8 cellular contexts compared by ENCODE assay signal in the genomic region with DNA sequence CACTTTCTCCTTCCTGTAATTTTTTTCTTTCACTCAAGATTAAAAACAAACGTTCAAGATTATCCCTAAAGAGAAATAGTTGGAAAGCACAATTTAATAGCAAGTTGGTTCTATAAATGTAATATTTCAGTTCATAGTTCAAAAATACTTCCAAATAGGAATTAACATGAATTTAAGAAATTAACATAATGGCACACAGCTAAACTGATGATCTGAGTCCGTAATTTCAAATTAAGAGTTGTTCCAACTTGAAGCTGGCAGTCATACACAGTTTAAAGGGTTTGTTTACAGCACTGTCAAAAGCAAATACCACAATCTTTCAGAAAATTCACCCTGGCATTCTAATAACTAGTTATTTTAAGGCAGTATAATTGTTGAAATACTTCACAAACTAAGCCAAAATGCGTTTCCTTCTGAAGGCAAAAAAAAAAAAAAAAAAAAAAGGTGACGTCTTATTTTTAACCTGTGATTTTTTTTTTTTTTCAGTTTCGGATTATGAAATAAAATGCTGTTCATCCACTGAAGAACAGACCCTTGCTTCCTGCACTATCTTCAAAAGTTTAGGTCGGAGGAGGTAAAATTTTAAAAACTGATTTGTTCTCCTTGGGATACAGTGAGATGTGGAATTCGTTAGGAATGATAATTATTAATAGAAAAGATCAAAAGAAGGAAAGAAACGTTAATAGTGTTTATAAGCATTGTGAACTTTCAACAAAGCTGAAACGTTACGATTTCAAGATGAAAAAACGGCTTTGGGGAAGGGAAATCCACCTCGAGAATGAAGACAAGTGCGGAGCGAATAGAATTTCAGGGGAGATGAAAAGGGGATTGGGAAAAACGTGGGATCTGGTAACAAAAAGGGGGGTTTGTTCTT. TPM values are rescaled to one million over a fixed set of nuclear protein-coding genes. Genes with fewer than 3 reads are reported as not detected.
DNase-seq lines count a peak whose midpoint lies in the region; ATAC-seq, FAIRE-seq and TF ChIP-seq lines count a peak whose summit lies in the region.

No MANE protein-coding gene starts in this region.

- TF ChIP-seq CTCF in A673 (conservative IDR thresholded peaks at IDR 0.05; ENCODE audit: low read depth, low read length): no peak

- no peaks in the 10 kb centered on the region for H3K27me3 ChIP-seq in A673 (replicated peaks; ENCODE audit: insufficient read depth, low read depth, low read length, poor library complexity)
- no peaks in the 10 kb centered on the region for H3K27me3 ChIP-seq in thymus (ENCODE audit: control insufficient read depth, insufficient read depth)

- TSS peak; percentile 61 for BruUV-seq in A673 (replicated peaks; lab: Mats Ljungman, UMichigan)

- H3K4me3 ChIP-seq in A673 (ENCODE audit: low read depth, low read length, poor library complexity, severe bottlenecking): peak overlapping the region; percentile 78
- peak overlapping the region; percentile 65 for H3K4me3 ChIP-seq in thymus (ENCODE audit: low read length)

- DNase-seq in A673 (ENCODE audit: low spot score) (peak; percentile 3), HT1080 (ENCODE audit: low read depth) (peak; percentile 15), astrocyte of the hippocampus (ENCODE audit: low read depth, low spot score) (peak; percentile 30), left kidney (ENCODE audit: low read depth, low spot score) (peak; percentile 11), mesenteric fat pad (ENCODE audit: low spot score) (no peak), frontal cortex (ENCODE audit: low spot score in 2 of 2) (no peak)

- intact Hi-C loops in A673 (cut with micrococcal nuclease; ENCODE audit: unreplicated experiment): no loop called here

- FAIRE-seq in frontal cortex (lab: Jason Lieb, UNC): no peak

- POLR2A ChIA-PET in A673 (lab: Charles Lee; ENCODE audit: low non-redundant PET): interaction anchor here (0.6 kb wide), 1 partner anchor 91 kb away, joined by 6 read pairs; no protein-coding TSS in a partner anchor

- H3K27ac ChIP-seq in A673 (ENCODE audit: low read depth, low read length, poor library complexity, severe bottlenecking): peak overlapping the region; percentile 95
- peak overlapping the region; percentile 98 for H3K27ac ChIP-seq in thymus (ENCODE audit: low read depth)

- H3K9me3 ChIP-seq in A673 (ENCODE audit: low read depth, low read length, poor library complexity, severe bottlenecking): no peaks in the 10 kb centered on the region
- H3K9me3 ChIP-seq in thymus (ENCODE audit: control insufficient read depth): no peaks in the 10 kb centered on the region

- CTCF ChIA-PET in A673 (lab: Charles Lee): no interaction called here

- WGBS in thymus: 4% methylated on average over 15 of the region's 15 CpGs

- no peak for ATAC-seq in HG02885 (IDR thresholded peaks at IDR 0.05; ENCODE audit: poor library complexity, unreplicated experiment)

- no peaks in the 10 kb centered on the region for H3K36me3 ChIP-seq in A673 (ENCODE audit: insufficient read depth, low read length, poor library complexity, severe bottlenecking)
- no peaks in the 10 kb centered on the region for H3K36me3 ChIP-seq in thymus (ENCODE audit: control insufficient read depth, insufficient read depth)

- H3K4me1 ChIP-seq in A673 (ENCODE audit: insufficient read depth, low read length, poor library complexity, severe bottlenecking) (peaks cover 13% of the 10 kb centered on the region), thymus (ENCODE audit: control insufficient read depth, insufficient read depth, low read length) (no peaks in the 10 kb centered on the region)

RNA-seq across cellular contexts. Expression of a gene that starts 0.9 kb away (rescaled TPM):
- total RNA-seq in A673 (2021) (39.8 and 42.2 TPM in 2 replicates), mesenteric fat pad (433 TPM), frontal cortex (40.8 TPM)
- 65.5 and 65.6 TPM in 2 replicates for total RNA-seq in HT1080 (2014; rRNA removed; shearing (Covaris generic))
- 43.4 and 48.9 TPM in 2 replicates for polyA plus RNA-seq in HT1080 (2015; cell fraction: cytosol; rRNA removed)
- 46.5 and 57.0 TPM in 2 replicates for polyA plus RNA-seq in HT1080 (2015; cell fraction: nucleus; rRNA removed)
- 94.1 TPM for polyA plus RNA-seq in thymus

Comparison
In these comparisons a context has a peak if more than half of its experiments do, and no peak if none do; other contexts are left out.
1. DNase-seq: peak in A673 (single experiment), HT1080 (single experiment), astrocyte of the hippocampus (single experiment) and left kidney (single experiment); none in mesenteric fat pad (single experiment) and frontal cortex (0 of 2).